Comparison of ENCODE assay signal across 1 cellular context in genomic region chr10:78716034-78716660, GRCh38.
TF ChIP-seq lines count a peak whose summit lies in the region.

No MANE protein-coding gene starts in this region.

TF ChIP-seq in K562, 482 proteins besides CTCF, POLR2A, EP300 and RAD21:
- TF ChIP-seq, protein P1, sequence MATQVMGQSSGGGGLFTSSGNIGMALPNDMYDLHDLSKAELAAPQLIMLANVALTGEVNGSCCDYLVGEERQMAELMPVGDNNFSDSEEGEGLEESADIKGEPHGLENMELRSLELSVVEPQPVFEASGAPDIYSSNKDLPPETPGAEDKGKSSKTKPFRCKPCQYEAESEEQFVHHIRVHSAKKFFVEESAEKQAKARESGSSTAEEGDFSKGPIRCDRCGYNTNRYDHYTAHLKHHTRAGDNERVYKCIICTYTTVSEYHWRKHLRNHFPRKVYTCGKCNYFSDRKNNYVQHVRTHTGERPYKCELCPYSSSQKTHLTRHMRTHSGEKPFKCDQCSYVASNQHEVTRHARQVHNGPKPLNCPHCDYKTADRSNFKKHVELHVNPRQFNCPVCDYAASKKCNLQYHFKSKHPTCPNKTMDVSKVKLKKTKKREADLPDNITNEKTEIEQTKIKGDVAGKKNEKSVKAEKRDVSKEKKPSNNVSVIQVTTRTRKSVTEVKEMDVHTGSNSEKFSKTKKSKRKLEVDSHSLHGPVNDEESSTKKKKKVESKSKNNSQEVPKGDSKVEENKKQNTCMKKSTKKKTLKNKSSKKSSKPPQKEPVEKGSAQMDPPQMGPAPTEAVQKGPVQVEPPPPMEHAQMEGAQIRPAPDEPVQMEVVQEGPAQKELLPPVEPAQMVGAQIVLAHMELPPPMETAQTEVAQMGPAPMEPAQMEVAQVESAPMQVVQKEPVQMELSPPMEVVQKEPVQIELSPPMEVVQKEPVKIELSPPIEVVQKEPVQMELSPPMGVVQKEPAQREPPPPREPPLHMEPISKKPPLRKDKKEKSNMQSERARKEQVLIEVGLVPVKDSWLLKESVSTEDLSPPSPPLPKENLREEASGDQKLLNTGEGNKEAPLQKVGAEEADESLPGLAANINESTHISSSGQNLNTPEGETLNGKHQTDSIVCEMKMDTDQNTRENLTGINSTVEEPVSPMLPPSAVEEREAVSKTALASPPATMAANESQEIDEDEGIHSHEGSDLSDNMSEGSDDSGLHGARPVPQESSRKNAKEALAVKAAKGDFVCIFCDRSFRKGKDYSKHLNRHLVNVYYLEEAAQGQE (CRISPR knock-in tag; IDR thresholded peaks at IDR 0.05; ENCODE audit: low read depth), result no peak
- TF ChIP-seq, protein P2, sequence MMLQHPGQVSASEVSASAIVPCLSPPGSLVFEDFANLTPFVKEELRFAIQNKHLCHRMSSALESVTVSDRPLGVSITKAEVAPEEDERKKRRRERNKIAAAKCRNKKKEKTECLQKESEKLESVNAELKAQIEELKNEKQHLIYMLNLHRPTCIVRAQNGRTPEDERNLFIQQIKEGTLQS (IDR thresholded peaks at IDR 0.05), result peak; percentile 76
- TF ChIP-seq, protein P2 (CRISPR knock-in tag; conservative IDR thresholded peaks at IDR 0.05), result no peak
